In genomic region chr18:22705328-22705727, GRCh38 we compare ENCODE assay signal across 1 cellular context.
TF ChIP-seq lines count a peak whose summit lies in the region.

No MANE protein-coding gene starts in this region.

TF ChIP-seq in SK-N-SH treated with all-trans-retinoic acid at 6 μM for 48 hours, 23 proteins besides CTCF, POLR2A, EP300 and RAD21 (continued from another document):
- TF ChIP-seq, protein P1, sequence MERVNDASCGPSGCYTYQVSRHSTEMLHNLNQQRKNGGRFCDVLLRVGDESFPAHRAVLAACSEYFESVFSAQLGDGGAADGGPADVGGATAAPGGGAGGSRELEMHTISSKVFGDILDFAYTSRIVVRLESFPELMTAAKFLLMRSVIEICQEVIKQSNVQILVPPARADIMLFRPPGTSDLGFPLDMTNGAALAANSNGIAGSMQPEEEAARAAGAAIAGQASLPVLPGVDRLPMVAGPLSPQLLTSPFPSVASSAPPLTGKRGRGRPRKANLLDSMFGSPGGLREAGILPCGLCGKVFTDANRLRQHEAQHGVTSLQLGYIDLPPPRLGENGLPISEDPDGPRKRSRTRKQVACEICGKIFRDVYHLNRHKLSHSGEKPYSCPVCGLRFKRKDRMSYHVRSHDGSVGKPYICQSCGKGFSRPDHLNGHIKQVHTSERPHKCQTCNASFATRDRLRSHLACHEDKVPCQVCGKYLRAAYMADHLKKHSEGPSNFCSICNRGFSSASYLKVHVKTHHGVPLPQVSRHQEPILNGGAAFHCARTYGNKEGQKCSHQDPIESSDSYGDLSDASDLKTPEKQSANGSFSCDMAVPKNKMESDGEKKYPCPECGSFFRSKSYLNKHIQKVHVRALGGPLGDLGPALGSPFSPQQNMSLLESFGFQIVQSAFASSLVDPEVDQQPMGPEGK (CRISPR knock-in tag; IDR thresholded peaks at IDR 0.05; ENCODE audit: borderline replicate concordance) = no peak
- no peak for TF ChIP-seq ZFP3 (CRISPR knock-in tag; IDR thresholded peaks at IDR 0.05)
- no peak for TF ChIP-seq ZNF8 (CRISPR knock-in tag; IDR thresholded peaks at IDR 0.05)
- TF ChIP-seq ZC3H10 (CRISPR knock-in tag; IDR thresholded peaks at IDR 0.05) = no peak
- TF ChIP-seq CSDC2 (CRISPR knock-in tag; IDR thresholded peaks at IDR 0.05) = no peak
- TF ChIP-seq BACH2 (CRISPR knock-in tag; IDR thresholded peaks at IDR 0.05; ENCODE audit: borderline replicate concordance) = no peak
- TF ChIP-seq TOX (CRISPR knock-in tag; IDR thresholded peaks at IDR 0.05; ENCODE audit: borderline replicate concordance) = no peak
- TF ChIP-seq, protein P2, sequence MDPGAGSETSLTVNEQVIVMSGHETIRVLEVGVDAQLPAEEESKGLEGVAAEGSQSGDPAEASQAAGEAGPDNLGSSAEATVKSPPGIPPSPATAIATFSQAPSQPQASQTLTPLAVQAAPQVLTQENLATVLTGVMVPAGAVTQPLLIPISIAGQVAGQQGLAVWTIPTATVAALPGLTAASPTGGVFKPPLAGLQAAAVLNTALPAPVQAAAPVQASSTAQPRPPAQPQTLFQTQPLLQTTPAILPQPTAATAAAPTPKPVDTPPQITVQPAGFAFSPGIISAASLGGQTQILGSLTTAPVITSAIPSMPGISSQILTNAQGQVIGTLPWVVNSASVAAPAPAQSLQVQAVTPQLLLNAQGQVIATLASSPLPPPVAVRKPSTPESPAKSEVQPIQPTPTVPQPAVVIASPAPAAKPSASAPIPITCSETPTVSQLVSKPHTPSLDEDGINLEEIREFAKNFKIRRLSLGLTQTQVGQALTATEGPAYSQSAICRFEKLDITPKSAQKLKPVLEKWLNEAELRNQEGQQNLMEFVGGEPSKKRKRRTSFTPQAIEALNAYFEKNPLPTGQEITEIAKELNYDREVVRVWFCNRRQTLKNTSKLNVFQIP (CRISPR knock-in tag; IDR thresholded peaks at IDR 0.05; ENCODE audit: borderline replicate concordance, low read depth) = no peak
- no peak for TF ChIP-seq RARB (CRISPR knock-in tag; IDR thresholded peaks at IDR 0.05)
- no peak for TF ChIP-seq GLIS3 (CRISPR knock-in tag; IDR thresholded peaks at IDR 0.05)
- no peak for TF ChIP-seq TCF4 (CRISPR knock-in tag; IDR thresholded peaks at IDR 0.05; ENCODE audit: borderline replicate concordance)
- no peak for TF ChIP-seq OSR1 (CRISPR knock-in tag; IDR thresholded peaks at IDR 0.05)
- TF ChIP-seq ISL1 (CRISPR knock-in tag; IDR thresholded peaks at IDR 0.05) = no peak
